ENCODE assay signal across 26 cellular contexts in the genomic region with DNA sequence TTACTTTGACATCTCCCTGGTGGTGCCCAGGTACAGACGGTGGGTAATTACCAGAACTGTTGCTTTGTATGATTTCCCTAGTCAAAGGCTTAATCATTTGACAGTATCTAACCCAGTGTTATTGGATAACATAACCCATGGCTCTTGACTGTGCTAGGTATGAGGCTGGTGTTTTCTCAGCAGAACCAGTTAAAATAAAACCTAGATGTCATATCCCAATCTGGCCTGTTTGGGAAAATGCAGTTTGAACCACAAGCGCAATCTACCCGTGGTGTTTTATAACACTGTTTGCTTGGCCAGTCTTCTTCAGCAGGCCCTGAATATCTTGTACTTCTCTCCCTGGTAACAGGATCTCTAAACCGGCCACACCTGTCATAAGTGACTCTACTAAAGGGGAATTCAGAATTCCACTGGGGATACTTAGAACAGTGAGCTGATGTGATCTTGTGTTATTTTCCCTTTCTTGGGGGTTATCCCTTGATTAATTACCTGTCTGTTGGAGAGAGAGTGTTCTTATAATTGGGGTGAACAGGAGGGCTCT. TPM values are rescaled to one million over a fixed set of nuclear protein-coding genes. Genes with fewer than 3 reads are reported as not detected.
DNase-seq lines count a peak whose midpoint lies in the region; ATAC-seq and TF ChIP-seq lines count a peak whose summit lies in the region.
"Had no signal": no experiment of that assay in that cellular context is flagged by ENCODE, and none has a peak within 500 bp of the region (broad histone marks: within the 10 kb centered on the region; RNA-seq: fewer than 3 reads in every experiment).

No MANE protein-coding gene starts in this region.

- peak overlapping the region; percentile 60 for H3K4me2 ChIP-seq in PC-9
- H3K4me2 ChIP-seq: SK-N-SH had no signal

- no peak overlapping the region for H2AFZ ChIP-seq in PC-9

- CTCF ChIA-PET in PC-9 (lab: Charles Lee): no interaction called here
- CTCF ChIA-PET in activated naive CD4-positive, alpha-beta T cell treated with anti-CD3 and anti-CD28 coated beads, Interleukin-2, amount 10 ng/mL, durations not matched to agents 7 days and 5 days (lab: Charles Lee): no interaction called here

- POLR2A ChIA-PET in PC-9 (lab: Charles Lee; ENCODE audit: unreplicated experiment): no interaction called here

- H3K9me3 Mint-ChIP-seq in nephron: no peaks in the 10 kb centered on the region
- no peaks in the 10 kb centered on the region for H3K9me3 Mint-ChIP-seq in activated naive CD4-positive, alpha-beta T cell treated with anti-CD3 and anti-CD28 coated beads, Interleukin-2, amount 10 ng/mL, durations not matched to agents 7 days and 5 days
- H3K9me3 Mint-ChIP-seq: CD8-positive, alpha-beta T cell; IgD-negative memory B cell; WTC11 had no signal

- H3K27me3 Mint-ChIP-seq in nephron (ENCODE audit: low read depth): peaks cover 46% of the 10 kb centered on the region
- H3K27me3 Mint-ChIP-seq in activated naive CD4-positive, alpha-beta T cell treated with anti-CD3 and anti-CD28 coated beads, Interleukin-2, amount 10 ng/mL, durations not matched to agents 7 days and 5 days: peaks cover 7% of the 10 kb centered on the region

- H3K4me3 ChIP-seq in PC-9: no peak overlapping the region
- H3K4me3 ChIP-seq: adrenal gland, skin epidermis, tibial nerve had no signal

- H3K9me2 ChIP-seq in PC-9 (ENCODE audit: insufficient read depth): no peaks in the 10 kb centered on the region
- H3K9me2 ChIP-seq: SK-N-SH had no signal

- H4K20me1 ChIP-seq in PC-9 (ENCODE audit: insufficient read depth): no peaks in the 10 kb centered on the region

- H3K4me1 ChIP-seq in PC-9 (replicated peaks; ENCODE audit: insufficient read depth): peaks cover 44% of the 10 kb centered on the region
- H3K4me1 ChIP-seq in foreskin keratinocyte: no peaks in the 10 kb centered on the region
- H3K4me1 ChIP-seq: adrenal gland, tibial nerve had no signal

- H3K79me2 ChIP-seq in PC-9 (ENCODE audit: low read depth): peaks cover 6% of the 10 kb centered on the region

- peaks cover 27% of the 10 kb centered on the region for H3F3A ChIP-seq in PC-9 (ENCODE audit: insufficient read depth, low read depth)

- intact Hi-C loops in PC-9 (cut with micrococcal nuclease; ENCODE audit: unreplicated experiment): loop anchor here (1.0 kb wide), 2 partner anchors 28 to 81 kb away; no protein-coding TSS in a partner anchor

- peak overlapping the region; percentile 76 for H3K27ac ChIP-seq in PC-9
- H3K27ac ChIP-seq in foreskin keratinocyte: no peak overlapping the region
- H3K27ac ChIP-seq: tibial nerve had no signal

- H3K27me3 ChIP-seq in PC-9 (ENCODE audit: insufficient read depth, low read depth): no peaks in the 10 kb centered on the region
- H3K27me3 ChIP-seq in foreskin keratinocyte: no peaks in the 10 kb centered on the region
- H3K27me3 ChIP-seq: adrenal gland, tibial nerve had no signal

- peak overlapping the region; percentile 32 to 87 (median 38) for H3K27ac Mint-ChIP-seq in nephron
- no peak overlapping the region for H3K27ac Mint-ChIP-seq in activated naive CD4-positive, alpha-beta T cell treated with anti-CD3 and anti-CD28 coated beads, Interleukin-2, amount 10 ng/mL, durations not matched to agents 7 days and 5 days
- H3K27ac Mint-ChIP-seq: CD8-positive, alpha-beta T cell; IgD-negative memory B cell; WTC11 had no signal

- DNase-seq in NCI-H2107 (lab: John Stamatoyannopoulos, UW) (peak; percentile 3), PC-9 (peak in 1 of 2 experiments; percentile 64), foreskin keratinocyte (no peak), DMS 273 (lab: John Stamatoyannopoulos, UW; ENCODE audit: unreplicated experiment) (no peak), AG08396 (ENCODE audit: low spot score) (no peak)
- no peak for DNase-seq in stimulated activated CD4-positive, alpha-beta T cell treated with anti-CD3 and anti-CD28 coated beads, Interleukin-2, amount 100 ng/mL, for 48 hours
- DNase-seq in activated naive CD4-positive, alpha-beta T cell treated with anti-CD3 and anti-CD28 coated beads, Interleukin-2, amount 10 ng/mL, durations not matched to agents 7 days and 5 days: no peak
- DNase-seq: activated CD4-positive, alpha-beta T cell treated with anti-CD3 and anti-CD28 coated beads, Interleukin-2, amount 50 U/mL, for 48 hours; activated gamma-delta T cell; CD8-positive, alpha-beta T cell; DMS53; glutamatergic neuron; NCI-H1436 treated with DMSO at 0.1 percent for 48 hours; NCI-H345; posterior cingulate gyrus; SK-N-SH; stimulated activated CD4-positive, alpha-beta T cell treated with anti-CD3 and anti-CD28 coated beads, Interleukin-4, amount 100 ng/mL, for 1 hour; stimulated activated naive CD8-positive, alpha-beta T cell treated with anti-CD3 and anti-CD28 coated beads, Interleukin-15, Interleukin-2, amounts not matched to agents 100 U/mL and 50 U/mL, for 24 hours had no signal

- BruUV-seq in PC-9 (replicated peaks; lab: Mats Ljungman, UMichigan): no TSS peak

- H3K36me3 Mint-ChIP-seq in nephron (ENCODE audit: low read depth): no peaks in the 10 kb centered on the region
- no peaks in the 10 kb centered on the region for H3K36me3 Mint-ChIP-seq in activated naive CD4-positive, alpha-beta T cell treated with anti-CD3 and anti-CD28 coated beads, Interleukin-2, amount 10 ng/mL, durations not matched to agents 7 days and 5 days
- H3K36me3 Mint-ChIP-seq: CD8-positive, alpha-beta T cell; WTC11 had no signal

- TF ChIP-seq CTCF in PC-9 (conservative IDR thresholded peaks at IDR 0.05): no peak
- no peak for TF ChIP-seq CTCF in foreskin keratinocyte (conservative IDR thresholded peaks at IDR 0.05)
- TF ChIP-seq CTCF in nephron (IDR thresholded peaks at IDR 0.05; ENCODE audit: unreplicated experiment in 3 of 3): no peak

- H3K4me1 Mint-ChIP-seq in nephron: peaks cover 46% of the 10 kb centered on the region
- H3K4me1 Mint-ChIP-seq in activated naive CD4-positive, alpha-beta T cell treated with anti-CD3 and anti-CD28 coated beads, Interleukin-2, amount 10 ng/mL, durations not matched to agents 7 days and 5 days: no peaks in the 10 kb centered on the region
- H3K4me1 Mint-ChIP-seq: WTC11 had no signal

- no peak overlapping the region for H3K4me3 Mint-ChIP-seq in nephron
- H3K4me3 Mint-ChIP-seq in activated naive CD4-positive, alpha-beta T cell treated with anti-CD3 and anti-CD28 coated beads, Interleukin-2, amount 10 ng/mL, durations not matched to agents 7 days and 5 days: no peak overlapping the region
- H3K4me3 Mint-ChIP-seq: CD8-positive, alpha-beta T cell; IgD-negative memory B cell; WTC11 had no signal

- H3K36me3 ChIP-seq in PC-9 (ENCODE audit: low read depth): no peaks in the 10 kb centered on the region
- H3K36me3 ChIP-seq: adrenal gland, tibial nerve had no signal

- ATAC-seq in foreskin keratinocyte: peak; percentile 24
- ATAC-seq: CD8-positive, alpha-beta T cell; Panc1; stimulated activated naive CD8-positive, alpha-beta T cell treated with anti-CD3 and anti-CD28 coated beads, Interleukin-15, Interleukin-2, amounts not matched to agents 100 U/mL and 50 U/mL, for 24 hours; WTC11 had no signal

- H3K9me3 ChIP-seq in PC-9 (ENCODE audit: insufficient read depth, low read depth): no peaks in the 10 kb centered on the region
- H3K9me3 ChIP-seq: adrenal gland, SK-N-SH, tibial nerve had no signal

RNA-seq across cellular contexts. Expression of gene PPP1R14C, which starts 32.8 kb away (rescaled TPM):
- total RNA-seq in PC-9 (2021) (9.8 and 12.1 TPM in 2 replicates), foreskin keratinocyte (32.5 and 36.4 TPM in 2 replicates)
- 31.2 and 32.9 TPM in 2 replicates for polyA plus RNA-seq in foreskin keratinocyte
- total RNA-seq: CD8-positive, alpha-beta T cell; H4 had no signal
- polyA plus RNA-seq: IgD-negative memory B cell, SK-N-SH had no signal
